Comparison of ENCODE assay signal across 17 cellular contexts in genomic region chr19:35070471-35070870, GRCh38. TPM values are rescaled to one million over a fixed set of nuclear protein-coding genes. Genes with fewer than 3 reads are reported as not detected.
DNase-seq lines count a peak whose midpoint lies in the region; ATAC-seq and TF ChIP-seq lines count a peak whose summit lies in the region.
"Had no signal": no experiment of that assay in that cellular context is flagged by ENCODE, and none has a peak within 500 bp of the region (broad histone marks: within the 10 kb centered on the region; RNA-seq: fewer than 3 reads in every experiment).

No MANE protein-coding gene starts in this region.

- H3F3A ChIP-seq in SK-N-SH (replicated peaks; ENCODE audit: insufficient read depth) (no peaks in the 10 kb centered on the region), GM23248 (ENCODE audit: insufficient read depth) (no peaks in the 10 kb centered on the region)

- H3K4me1 ChIP-seq in SK-N-SH (ENCODE audit: control insufficient read depth in 1 of 2, insufficient read depth in 2 of 2, low read depth in 1 of 2, low read length in 1 of 2) (no peaks in the 10 kb centered on the region; a peak in 1 of 4 replicates), HEK293 (ENCODE audit: control insufficient read depth, insufficient read depth, low read length) (peaks cover 10% of the 10 kb centered on the region), GM23248 (ENCODE audit: insufficient read depth) (0 out of 2 replicates have a peak, but pooled peaks cover 2% of the 10 kb centered on the region)
- H3K4me1 ChIP-seq: BE2C, Caco-2 had no signal

- H3K36me3 ChIP-seq in SK-N-SH (replicated peaks in 1 of 2; ENCODE audit: control insufficient read depth in 1 of 2, insufficient read depth in 2 of 2, low read length in 1 of 2) (no peaks in the 10 kb centered on the region), HEK293 (ENCODE audit: control insufficient read depth in 2 of 2, insufficient read depth in 1 of 2, low read length in 2 of 2) (no peaks in the 10 kb centered on the region), GM23248 (ENCODE audit: low read depth) (no peaks in the 10 kb centered on the region)
- H3K36me3 ChIP-seq: BE2C had no signal

- DNase-seq in SK-N-SH: no peak
- peak; percentile 11 for DNase-seq in OCI-M1 (lab: John Stamatoyannopoulos, UW)
- DNase-seq in posterior vena cava (ENCODE audit: low spot score): peak; percentile 26
- DNase-seq in substantia nigra (lab: John Stamatoyannopoulos, UW): no peak
- DNase-seq in GM23248: no peak
- DNase-seq: BE2C; C1 segment of cervical spinal cord; Caco-2; CD4-positive, CD25-positive, alpha-beta regulatory T cell; DND-41; EL; HCEC 1CT had no signal

- TF ChIP-seq RAD21 in SK-N-SH (IDR thresholded peaks at IDR 0.05; ENCODE audit: low read length): no peak

- H3K9me3 ChIP-seq in SK-N-SH: no peaks in the 10 kb centered on the region
- peaks cover 7% of the 10 kb centered on the region for H3K9me3 ChIP-seq in HEK293 (ENCODE audit: control insufficient read depth, insufficient read depth, low read depth, low read length)
- H3K9me3 ChIP-seq in GM23248 (ENCODE audit: low read depth): no peaks in the 10 kb centered on the region
- H3K9me3 ChIP-seq: BE2C had no signal

- intact Hi-C loops in posterior vena cava (cut with DNase I): no loop called here

- WGBS in SK-N-SH (ENCODE audit: low lambda C conversion rate): 9% methylated on average over 3 of the region's 3 CpGs
- WGBS in GM23248 (ENCODE audit: low coverage in 1 of 2, low lambda C conversion rate in 2 of 2, missing lambda C conversion rate in 2 of 2), 2 experiments: 49 to 51% methylated on average over 3 of the region's 3 CpGs

- H3K4me3 ChIP-seq in SK-N-SH (ENCODE audit: low read depth in 2 of 2, low read length in 1 of 2) (no peak overlapping the region; a peak in 1 of 4 replicates), HEK293 (ENCODE audit: low read depth, low read length) (no peak overlapping the region), GM23248 (no peak overlapping the region)

- TF ChIP-seq CTCF in SK-N-SH (IDR thresholded peaks at IDR 0.05): no peak
- no peak for TF ChIP-seq CTCF in HEK293 (tag by site-specific recombination; IDR thresholded peaks at IDR 0.05)

- no peak overlapping the region for H3K4me2 ChIP-seq in SK-N-SH
- H3K4me2 ChIP-seq in GM23248 (ENCODE audit: unreplicated experiment): no peak overlapping the region

- in situ Hi-C loops in GM23248 (cut with MboI): no loop called here

- no peak for ATAC-seq in SK-N-SH treated with all-trans-retinoic acid at 6 μM for 48 hours
- ATAC-seq in HG02970 (IDR thresholded peaks at IDR 0.05; ENCODE audit: low FRiP score, unreplicated experiment): no peak

- H3K27ac ChIP-seq in SK-N-SH (ENCODE audit: low read depth in 2 of 2, low read length in 1 of 2) (no peak overlapping the region), HEK293 (ENCODE audit: extremely low read depth, low read depth, low read length) (no peak overlapping the region), substantia nigra (ENCODE audit: low read depth, low read length, poor library complexity, severe bottlenecking) (no peak overlapping the region), GM23248 (no peak overlapping the region)

- H3K9me2 ChIP-seq in SK-N-SH: no peaks in the 10 kb centered on the region
- no peaks in the 10 kb centered on the region for H3K9me2 ChIP-seq in GM23248 (ENCODE audit: insufficient read depth)

- TF ChIP-seq EP300 in SK-N-SH (IDR thresholded peaks at IDR 0.05; ENCODE audit: borderline replicate concordance in 1 of 2, low read depth in 1 of 2, low read length in 1 of 2): no peak

- H3K79me2 ChIP-seq in SK-N-SH (ENCODE audit: insufficient read depth) (no peaks in the 10 kb centered on the region), GM23248 (ENCODE audit: insufficient read depth) (no peaks in the 10 kb centered on the region)

- POLR2A ChIA-PET in SK-N-SH (lab: Yijun Ruan, JAX) (no interaction called here), HEK293 (lab: Yijun Ruan, JAX) (no interaction called here)

- CTCF ChIA-PET in SK-N-SH (lab: Yijun Ruan, JAX) (interaction anchor here (1.2 to 3.9 kb wide), 5 partner anchors 20 to 76 kb away, joined by 4 to 27 read pairs (median 13); partner anchors contain the start of genes FXYD7 and LGI4), HEK293 (lab: Yijun Ruan, JAX) (interaction anchor here (0.6 to 4.0 kb wide), 15 partner anchors 10 to 241 kb away, joined by 3 to 31 read pairs (median 7); no protein-coding TSS in a partner anchor)

- H2AFZ ChIP-seq in SK-N-SH (ENCODE audit: low read depth) (no peak overlapping the region), GM23248 (no peak overlapping the region)

- H4K20me1 ChIP-seq in SK-N-SH (ENCODE audit: insufficient read depth) (no peaks in the 10 kb centered on the region), GM23248 (ENCODE audit: insufficient read depth) (no peaks in the 10 kb centered on the region)

- H3K9ac ChIP-seq in SK-N-SH (no peak overlapping the region), GM23248 (no peak overlapping the region)

- H3K27me3 ChIP-seq in SK-N-SH (ENCODE audit: insufficient read depth) (no peaks in the 10 kb centered on the region), GM23248 (replicated peaks; ENCODE audit: insufficient read depth) (0 out of 2 replicates have a peak, but pooled peaks cover 3% of the 10 kb centered on the region)
- H3K27me3 ChIP-seq: BE2C had no signal

TF ChIP-seq in SK-N-SH treated with all-trans-retinoic acid at 6 μM for 48 hours, 23 proteins besides CTCF, POLR2A, EP300 and RAD21:
- TF ChIP-seq TOX (CRISPR knock-in tag; IDR thresholded peaks at IDR 0.05; ENCODE audit: borderline replicate concordance) (no peak), ZNF565 (CRISPR knock-in tag; conservative IDR thresholded peaks at IDR 0.05; ENCODE audit: low read depth) (peak; percentile 95), GLIS3 (CRISPR knock-in tag; IDR thresholded peaks at IDR 0.05) (no peak), ZC3H10 (CRISPR knock-in tag; IDR thresholded peaks at IDR 0.05) (no peak), ESRRG (CRISPR knock-in tag; IDR thresholded peaks at IDR 0.05) (no peak)

TF ChIP-seq in SK-N-SH, 30 proteins besides CTCF, POLR2A, EP300 and RAD21 (continues in another document):
- TF ChIP-seq PBX3 (IDR thresholded peaks at IDR 0.05): no peak
- TF ChIP-seq NFIC (IDR thresholded peaks at IDR 0.05; ENCODE audit: borderline replicate concordance): no peak
- no peak for TF ChIP-seq USF2 (IDR thresholded peaks at IDR 0.05; ENCODE audit: borderline replicate concordance, low read depth, low read length)

TF ChIP-seq in HEK293, 187 proteins besides CTCF, POLR2A, EP300 and RAD21 (continues in another document):
- TF ChIP-seq ZNF677 (tag by site-specific recombination; IDR thresholded peaks at IDR 0.05) (no peak), ZNF544 (tag by site-specific recombination; IDR thresholded peaks at IDR 0.05) (0 out of 2 replicates have a peak, but pooled peaks have one; percentile 13), ZNF707 (tag by site-specific recombination; IDR thresholded peaks at IDR 0.05) (no peak), ZNF132 (tag by site-specific recombination; IDR thresholded peaks at IDR 0.05; ENCODE audit: borderline replicate concordance) (no peak), ZNF202 (tag by site-specific recombination; IDR thresholded peaks at IDR 0.05; ENCODE audit: borderline replicate concordance) (no peak), ZNF837 (tag by site-specific recombination; IDR thresholded peaks at IDR 0.05) (no peak), RBAK (tag by site-specific recombination; IDR thresholded peaks at IDR 0.05) (no peak), ZNF292 (tag by site-specific recombination; IDR thresholded peaks at IDR 0.05; ENCODE audit: borderline replicate concordance, low read depth) (no peak), ZNF624 (tag by site-specific recombination; IDR thresholded peaks at IDR 0.05) (no peak), KLF9 (tag by site-specific recombination; IDR thresholded peaks at IDR 0.05; ENCODE audit: low read depth) (no peak)

RNA-seq across cellular contexts. Expression of gene HPN, which starts 28.9 kb away (rescaled TPM):
- polyA plus RNA-seq in SK-N-SH (2012; rRNA removed) (0.05 TPM in 1 of 2 replicates, not detected in the other), GM23248 (2016; fragmentation: Nextera tagmentation; extraction: Ambion mirVana) (not detected in 2 replicates)
- polyA plus RNA-seq in SK-N-SH (2012; cell fraction: cytosol; rRNA removed): 0.03 TPM in 1 of 2 replicates, not detected in the other
- 0.07 and 0.15 TPM in 2 replicates for polyA plus RNA-seq in SK-N-SH (2012; cell fraction: nucleus; rRNA removed)
- 1 to 10 TPM in 1 of 2 donors, under 1 TPM in 1; 1.00 to 1.7 TPM for total RNA-seq in posterior vena cava
- total RNA-seq in GM23248 (2014; rRNA removed; shearing (Covaris generic)): not detected in 2 replicates
- total RNA-seq: A172; CD4-positive, CD25-positive, alpha-beta regulatory T cell; G401 had no signal

RNA-seq across cellular contexts. Expression of gene SCN1B, which starts 40.2 kb away (rescaled TPM):
- polyA plus RNA-seq in SK-N-SH (2012; rRNA removed) (10.3 and 10.5 TPM in 2 replicates), GM23248 (2016; fragmentation: Nextera tagmentation; extraction: Ambion mirVana) (1.5 and 1.8 TPM in 2 replicates)
- 7.0 and 8.3 TPM in 2 replicates for polyA plus RNA-seq in SK-N-SH (2012; cell fraction: cytosol; rRNA removed)
- 11.6 and 13.4 TPM in 2 replicates for polyA plus RNA-seq in SK-N-SH (2012; cell fraction: nucleus; rRNA removed)
- total RNA-seq in posterior vena cava: 10 to 100 TPM; 30.8 to 42.4 TPM
- total RNA-seq in GM23248 (2014; rRNA removed; shearing (Covaris generic)): 1.7 and 2.0 TPM in 2 replicates

RNA-seq across cellular contexts. Expression of gene FXYD3, which starts 45.2 kb away (rescaled TPM):
- polyA plus RNA-seq in SK-N-SH (2012; rRNA removed) (not detected in 2 replicates), GM23248 (2016; fragmentation: Nextera tagmentation; extraction: Ambion mirVana) (not detected in 2 replicates)
- polyA plus RNA-seq in SK-N-SH (2012; cell fraction: cytosol; rRNA removed): not detected in 2 replicates
- polyA plus RNA-seq in SK-N-SH (2012; cell fraction: nucleus; rRNA removed): not detected in 2 replicates
- total RNA-seq in posterior vena cava: not detected
- total RNA-seq in GM23248 (2014; rRNA removed; shearing (Covaris generic)): not detected in 2 replicates
- total RNA-seq: CD4-positive, CD25-positive, alpha-beta regulatory T cell; G401 had no signal
- polyA plus RNA-seq: CD4-positive, CD25-positive, alpha-beta regulatory T cell had no signal

Comparison
In these comparisons a context has a peak if more than half of its experiments do, and no peak if none do; other contexts are left out.
1. DNase-seq: peak in OCI-M1 (single experiment) and posterior vena cava (single experiment); none in SK-N-SH (single experiment), substantia nigra (0 of 49) and GM23248 (single experiment).
2. RNA of gene SCN1B, which starts 40.2 kb away (total RNA-seq): 30.8 to 42.4 TPM in posterior vena cava; 1.7 to 2.0 TPM in GM23248; every median in the first group is over 10 times any median in the second.